1 cellular context compared by ENCODE assay signal in the genomic region with DNA sequence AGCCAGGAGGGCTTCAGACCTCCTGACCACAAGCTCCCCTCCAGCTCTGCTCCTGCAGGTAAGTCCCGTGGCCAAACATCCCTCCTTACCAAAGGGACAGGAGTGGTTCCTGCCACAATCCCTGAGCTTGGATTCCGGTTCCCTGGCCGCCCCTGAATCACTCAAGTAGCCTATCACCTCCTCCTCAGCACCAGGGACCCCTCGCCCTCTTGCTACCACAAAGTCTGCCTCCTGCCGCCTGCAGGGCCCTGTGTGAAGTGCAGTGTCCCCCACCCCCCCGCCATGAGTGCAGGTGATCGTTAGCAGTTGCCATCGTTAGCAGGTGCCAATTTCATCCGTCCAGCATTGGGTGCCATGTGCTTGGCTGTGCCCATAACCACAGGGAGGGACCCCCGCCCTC.
TF ChIP-seq lines count a peak whose summit lies in the region.

No MANE protein-coding gene starts in this region.

TF ChIP-seq in K562, 482 proteins besides CTCF, POLR2A, EP300 and RAD21:
- TF ChIP-seq JUN (IDR thresholded peaks at IDR 0.05; ENCODE audit: borderline replicate concordance, low read depth, low read length) (no peak), JUN (CRISPR knock-in tag; IDR thresholded peaks at IDR 0.05; ENCODE audit: borderline replicate concordance) (no peak), RBBP5 (IDR thresholded peaks at IDR 0.05; ENCODE audit: borderline replicate concordance, insufficient read depth, low read length, poor library complexity, severe bottlenecking) (no peak), SMC3 (conservative IDR thresholded peaks at IDR 0.05; ENCODE audit: insufficient read depth, low read depth, low read length) (0 out of 2 replicates have a peak, but pooled peaks have one; percentile 19), ZNF785 (CRISPR knock-in tag; IDR thresholded peaks at IDR 0.05) (no peak), FOXP1 (CRISPR knock-in tag; IDR thresholded peaks at IDR 0.05) (no peak), ELF2 (CRISPR knock-in tag; IDR thresholded peaks at IDR 0.05) (no peak), RBM15 (IDR thresholded peaks at IDR 0.05; ENCODE audit: insufficient read depth, low read length) (no peak), NR2F6 (CRISPR knock-in tag; IDR thresholded peaks at IDR 0.05) (no peak), KLF6 (CRISPR knock-in tag; IDR thresholded peaks at IDR 0.05; ENCODE audit: borderline replicate concordance) (no peak), ETV1 (tag; conservative IDR thresholded peaks at IDR 0.05; ENCODE audit: low read depth) (no peak), RBM22 (IDR thresholded peaks at IDR 0.05; ENCODE audit: low read depth, low read length, poor library complexity, severe bottlenecking) (no peak), ZZZ3 (IDR thresholded peaks at IDR 0.05) (no peak), KAT2B (IDR thresholded peaks at IDR 0.05; ENCODE audit: low read depth, low read length) (no peak), NR4A1 (CRISPR knock-in tag; IDR thresholded peaks at IDR 0.05) (no peak), NR4A1 (tag; IDR thresholded peaks at IDR 0.05) (no peak), DNMT1 (IDR thresholded peaks at IDR 0.05) (no peak), ZBTB7A (IDR thresholded peaks at IDR 0.05; ENCODE audit: borderline replicate concordance, control insufficient read depth, low read depth, low read length) (0 out of 2 replicates have a peak, but pooled peaks have one; percentile 16)
- TF ChIP-seq, protein P1, sequence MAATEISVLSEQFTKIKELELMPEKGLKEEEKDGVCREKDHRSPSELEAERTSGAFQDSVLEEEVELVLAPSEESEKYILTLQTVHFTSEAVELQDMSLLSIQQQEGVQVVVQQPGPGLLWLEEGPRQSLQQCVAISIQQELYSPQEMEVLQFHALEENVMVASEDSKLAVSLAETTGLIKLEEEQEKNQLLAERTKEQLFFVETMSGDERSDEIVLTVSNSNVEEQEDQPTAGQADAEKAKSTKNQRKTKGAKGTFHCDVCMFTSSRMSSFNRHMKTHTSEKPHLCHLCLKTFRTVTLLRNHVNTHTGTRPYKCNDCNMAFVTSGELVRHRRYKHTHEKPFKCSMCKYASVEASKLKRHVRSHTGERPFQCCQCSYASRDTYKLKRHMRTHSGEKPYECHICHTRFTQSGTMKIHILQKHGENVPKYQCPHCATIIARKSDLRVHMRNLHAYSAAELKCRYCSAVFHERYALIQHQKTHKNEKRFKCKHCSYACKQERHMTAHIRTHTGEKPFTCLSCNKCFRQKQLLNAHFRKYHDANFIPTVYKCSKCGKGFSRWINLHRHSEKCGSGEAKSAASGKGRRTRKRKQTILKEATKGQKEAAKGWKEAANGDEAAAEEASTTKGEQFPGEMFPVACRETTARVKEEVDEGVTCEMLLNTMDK (IDR thresholded peaks at IDR 0.05; ENCODE audit: borderline replicate concordance, insufficient read depth, low read depth, low read length, poor library complexity, severe bottlenecking) = no peak
- TF ChIP-seq, protein P2, sequence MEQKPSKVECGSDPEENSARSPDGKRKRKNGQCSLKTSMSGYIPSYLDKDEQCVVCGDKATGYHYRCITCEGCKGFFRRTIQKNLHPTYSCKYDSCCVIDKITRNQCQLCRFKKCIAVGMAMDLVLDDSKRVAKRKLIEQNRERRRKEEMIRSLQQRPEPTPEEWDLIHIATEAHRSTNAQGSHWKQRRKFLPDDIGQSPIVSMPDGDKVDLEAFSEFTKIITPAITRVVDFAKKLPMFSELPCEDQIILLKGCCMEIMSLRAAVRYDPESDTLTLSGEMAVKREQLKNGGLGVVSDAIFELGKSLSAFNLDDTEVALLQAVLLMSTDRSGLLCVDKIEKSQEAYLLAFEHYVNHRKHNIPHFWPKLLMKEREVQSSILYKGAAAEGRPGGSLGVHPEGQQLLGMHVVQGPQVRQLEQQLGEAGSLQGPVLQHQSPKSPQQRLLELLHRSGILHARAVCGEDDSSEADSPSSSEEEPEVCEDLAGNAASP (IDR thresholded peaks at IDR 0.05) = no peak
- TF ChIP-seq, protein P3, sequence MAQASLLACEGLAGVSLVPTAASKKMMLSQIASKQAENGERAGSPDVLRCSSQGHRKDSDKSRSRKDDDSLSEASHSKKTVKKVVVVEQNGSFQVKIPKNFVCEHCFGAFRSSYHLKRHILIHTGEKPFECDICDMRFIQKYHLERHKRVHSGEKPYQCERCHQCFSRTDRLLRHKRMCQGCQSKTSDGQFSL (CRISPR knock-in tag; IDR thresholded peaks at IDR 0.05) = peak; percentile 94
- TF ChIP-seq, protein P3 (tag; IDR thresholded peaks at IDR 0.05) = no peak
- TF ChIP-seq, protein P4, sequence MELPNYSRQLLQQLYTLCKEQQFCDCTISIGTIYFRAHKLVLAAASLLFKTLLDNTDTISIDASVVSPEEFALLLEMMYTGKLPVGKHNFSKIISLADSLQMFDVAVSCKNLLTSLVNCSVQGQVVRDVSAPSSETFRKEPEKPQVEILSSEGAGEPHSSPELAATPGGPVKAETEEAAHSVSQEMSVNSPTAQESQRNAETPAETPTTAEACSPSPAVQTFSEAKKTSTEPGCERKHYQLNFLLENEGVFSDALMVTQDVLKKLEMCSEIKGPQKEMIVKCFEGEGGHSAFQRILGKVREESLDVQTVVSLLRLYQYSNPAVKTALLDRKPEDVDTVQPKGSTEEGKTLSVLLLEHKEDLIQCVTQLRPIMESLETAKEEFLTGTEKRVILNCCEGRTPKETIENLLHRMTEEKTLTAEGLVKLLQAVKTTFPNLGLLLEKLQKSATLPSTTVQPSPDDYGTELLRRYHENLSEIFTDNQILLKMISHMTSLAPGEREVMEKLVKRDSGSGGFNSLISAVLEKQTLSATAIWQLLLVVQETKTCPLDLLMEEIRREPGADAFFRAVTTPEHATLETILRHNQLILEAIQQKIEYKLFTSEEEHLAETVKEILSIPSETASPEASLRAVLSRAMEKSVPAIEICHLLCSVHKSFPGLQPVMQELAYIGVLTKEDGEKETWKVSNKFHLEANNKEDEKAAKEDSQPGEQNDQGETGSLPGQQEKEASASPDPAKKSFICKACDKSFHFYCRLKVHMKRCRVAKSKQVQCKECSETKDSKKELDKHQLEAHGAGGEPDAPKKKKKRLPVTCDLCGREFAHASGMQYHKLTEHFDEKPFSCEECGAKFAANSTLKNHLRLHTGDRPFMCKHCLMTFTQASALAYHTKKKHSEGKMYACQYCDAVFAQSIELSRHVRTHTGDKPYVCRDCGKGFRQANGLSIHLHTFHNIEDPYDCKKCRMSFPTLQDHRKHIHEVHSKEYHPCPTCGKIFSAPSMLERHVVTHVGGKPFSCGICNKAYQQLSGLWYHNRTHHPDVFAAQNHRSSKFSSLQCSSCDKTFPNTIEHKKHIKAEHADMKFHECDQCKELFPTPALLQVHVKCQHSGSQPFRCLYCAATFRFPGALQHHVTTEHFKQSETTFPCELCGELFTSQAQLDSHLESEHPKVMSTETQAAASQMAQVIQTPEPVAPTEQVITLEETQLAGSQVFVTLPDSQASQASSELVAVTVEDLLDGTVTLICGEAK (IDR thresholded peaks at IDR 0.05) = no peak
- TF ChIP-seq, protein P4 (CRISPR knock-in tag; IDR thresholded peaks at IDR 0.05) = no peak
- TF ChIP-seq, protein P5, sequence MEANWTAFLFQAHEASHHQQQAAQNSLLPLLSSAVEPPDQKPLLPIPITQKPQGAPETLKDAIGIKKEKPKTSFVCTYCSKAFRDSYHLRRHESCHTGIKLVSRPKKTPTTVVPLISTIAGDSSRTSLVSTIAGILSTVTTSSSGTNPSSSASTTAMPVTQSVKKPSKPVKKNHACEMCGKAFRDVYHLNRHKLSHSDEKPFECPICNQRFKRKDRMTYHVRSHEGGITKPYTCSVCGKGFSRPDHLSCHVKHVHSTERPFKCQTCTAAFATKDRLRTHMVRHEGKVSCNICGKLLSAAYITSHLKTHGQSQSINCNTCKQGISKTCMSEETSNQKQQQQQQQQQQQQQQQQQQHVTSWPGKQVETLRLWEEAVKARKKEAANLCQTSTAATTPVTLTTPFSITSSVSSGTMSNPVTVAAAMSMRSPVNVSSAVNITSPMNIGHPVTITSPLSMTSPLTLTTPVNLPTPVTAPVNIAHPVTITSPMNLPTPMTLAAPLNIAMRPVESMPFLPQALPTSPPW (CRISPR knock-in tag; IDR thresholded peaks at IDR 0.05) = peak; percentile 64
